14 cellular contexts compared by ENCODE assay signal in genomic region chr10:103443475-103444185, GRCh38. TPM values are rescaled to one million over a fixed set of nuclear protein-coding genes. Genes with fewer than 3 reads are reported as not detected.
A peak's percentile ranks its signal among the peaks of the same experiment; 100 is the strongest.
DNase-seq lines count a peak whose midpoint lies in the region; ATAC-seq and TF ChIP-seq lines count a peak whose summit lies in the region.
"Had no signal": no experiment of that assay in that cellular context is flagged by ENCODE, and none has a peak within 500 bp of the region (broad histone marks: within the 10 kb centered on the region; RNA-seq: fewer than 3 reads in every experiment).

No MANE protein-coding gene starts in this region.

- ATAC-seq in WTC11: no peak

- H3K27me3 Mint-ChIP-seq in WTC11 (ENCODE audit: low read depth): no peaks in the 10 kb centered on the region

- no peak for TF ChIP-seq CTCF in WTC11 (IDR thresholded peaks at IDR 0.05)

- DNase-seq in WTC11 (ENCODE audit: low spot score) (no peak), lung microvascular endothelial cell (ENCODE audit: low read depth in 2 of 2) (peak; percentile 39 to 83), caudate nucleus (lab: John Stamatoyannopoulos, UW) (no peak), SIG-M5 (lab: John Stamatoyannopoulos, UW) (no peak)
- DNase-seq: activated CD8-positive, alpha-beta memory T cell treated with anti-CD3 and anti-CD28 coated beads, Interleukin-2, amount 50 U/mL, for 48 hours; head of caudate nucleus; NCI-H1417 treated with DMSO at 0.1 percent for 48 hours; NCI-H524 treated with DMSO at 0.1 percent for 48 hours; RPMI8226; stimulated activated CD8-positive, alpha-beta memory T cell treated with anti-CD3 and anti-CD28 coated beads, Interleukin-4, amount 100 ng/mL, for 48 hours had no signal

- H3K4me1 Mint-ChIP-seq in WTC11: no peaks in the 10 kb centered on the region

- POLR2A ChIA-PET in WTC11 (lab: Charles Lee): no interaction called here

- peaks cover 71% of the 10 kb centered on the region for H3K36me3 Mint-ChIP-seq in WTC11

- no peak overlapping the region for H3K27ac Mint-ChIP-seq in WTC11

- no peak overlapping the region for H3K27ac ChIP-seq in caudate nucleus (ENCODE audit: low read depth, low read length)
- H3K27ac ChIP-seq: C4-2B had no signal

- H3K4me3 Mint-ChIP-seq in WTC11: no peak overlapping the region

- CTCF ChIA-PET in WTC11 (lab: Charles Lee): interaction anchor here (2.7 kb wide), 1 partner anchor 42 kb away, joined by 11 read pairs; no protein-coding TSS in a partner anchor

- no peaks in the 10 kb centered on the region for H3K9me3 Mint-ChIP-seq in WTC11

TF ChIP-seq in WTC11, 78 proteins besides CTCF, POLR2A, EP300 and RAD21:
- no peak for TF ChIP-seq KAT7 (CRISPR knock-in tag; IDR thresholded peaks at IDR 0.05; ENCODE audit: borderline replicate concordance)
- TF ChIP-seq HMGXB4 (CRISPR knock-in tag; IDR thresholded peaks at IDR 0.05): 0 out of 2 replicates have a peak, but pooled peaks have one; percentile 25

RNA-seq across cellular contexts. Expression of gene CALHM2, which starts 8.5 kb away (rescaled TPM):
- total RNA-seq in WTC11 (2021) (1.8 to 2.4 TPM (median 1.9 TPM) in 3 replicates), lung microvascular endothelial cell (9.1 and 12.2 TPM in 2 replicates)

RNA-seq across cellular contexts. Expression of gene CALHM1, which starts 15.1 kb away (rescaled TPM):
- total RNA-seq in WTC11 (2021) (0.30 to 0.55 TPM (median 0.39 TPM) in 3 replicates), lung microvascular endothelial cell (not detected in 2 replicates)
- total RNA-seq: G401, liver, osteocyte had no signal

RNA-seq across cellular contexts. Expression of gene CALHM3, which starts 35.4 kb away (rescaled TPM):
- total RNA-seq in WTC11 (2021) (0.13 to 0.18 TPM (median 0.16 TPM) in 3 replicates), lung microvascular endothelial cell (not detected in 2 replicates)
- total RNA-seq: G401, osteocyte had no signal

RNA-seq across cellular contexts. Expression of gene PDCD11, which starts 47.2 kb away (rescaled TPM):
- total RNA-seq in WTC11 (2021) (63.5 to 78.8 TPM (median 64.4 TPM) in 3 replicates), lung microvascular endothelial cell (19.0 and 27.2 TPM in 2 replicates)

RNA-seq across cellular contexts. Expression of gene ATP5MK, which starts 47.4 kb away (rescaled TPM):
- total RNA-seq in WTC11 (2021) (284 to 307 TPM (median 305 TPM) in 3 replicates), lung microvascular endothelial cell (183 and 219 TPM in 2 replicates)

Comparison
In these comparisons a context has a peak if more than half of its experiments do, and no peak if none do; other contexts are left out.
1. DNase-seq: peak in lung microvascular endothelial cell (2 of 2); none in WTC11 (single experiment), caudate nucleus (0 of 61) and SIG-M5 (single experiment).